In genomic region chr20:42441862-42442196, GRCh38 we compare ENCODE assay signal across 20 cellular contexts.
DNase-seq lines count a peak whose midpoint lies in the region; ATAC-seq and TF ChIP-seq lines count a peak whose summit lies in the region.
"Had no signal": no experiment of that assay in that cellular context is flagged by ENCODE, and none has a peak within 500 bp of the region (broad histone marks: within the 10 kb centered on the region; RNA-seq: fewer than 3 reads in every experiment).

No MANE protein-coding gene starts in this region.

- no peak overlapping the region for H3K4ac ChIP-seq in neuronal stem cell (ENCODE audit: low read length)

- H4K20me1 ChIP-seq in PC-9 (ENCODE audit: insufficient read depth), result no peaks in the 10 kb centered on the region

- no peak overlapping the region for H3K4me2 ChIP-seq in neuronal stem cell (ENCODE audit: insufficient read depth, low read length, poor library complexity, severe bottlenecking)
- no peak overlapping the region for H3K4me2 ChIP-seq in PC-9

- no peak overlapping the region for H4K91ac ChIP-seq in neuronal stem cell (ENCODE audit: low read depth, low read length, poor library complexity)

- H3K79me2 ChIP-seq in PC-9 (ENCODE audit: low read depth), result no peaks in the 10 kb centered on the region

- no peak for TF ChIP-seq POLR2A in breast epithelium (IDR thresholded peaks at IDR 0.05)

- no peak overlapping the region for H3K14ac ChIP-seq in neuronal stem cell (ENCODE audit: low read length)

- no peak overlapping the region for H2BK15ac ChIP-seq in neuronal stem cell (ENCODE audit: low read length)

- no peaks in the 10 kb centered on the region for H3K27me3 ChIP-seq in neuronal stem cell (ENCODE audit: control insufficient read depth in 3 of 3, insufficient read depth in 3 of 3, low read depth in 1 of 3, low read length in 3 of 3)
- peaks cover 52% of the 10 kb centered on the region for H3K27me3 ChIP-seq in PC-9 (ENCODE audit: insufficient read depth, low read depth)
- H3K27me3 ChIP-seq in breast epithelium, result no peaks in the 10 kb centered on the region

- no peaks in the 10 kb centered on the region for H3K9me3 ChIP-seq in neuronal stem cell (replicated peaks in 1 of 2; ENCODE audit: control insufficient read depth in 2 of 2, insufficient read depth in 1 of 2, low read depth in 1 of 2, low read length in 2 of 2)
- H3K9me3 ChIP-seq in PC-9 (ENCODE audit: insufficient read depth, low read depth), result no peaks in the 10 kb centered on the region
- no peaks in the 10 kb centered on the region for H3K9me3 ChIP-seq in breast epithelium
- H3K9me3 ChIP-seq: Caco-2 had no signal

- H3K9me2 ChIP-seq in PC-9 (ENCODE audit: insufficient read depth), result no peaks in the 10 kb centered on the region

- H3K4me3 ChIP-seq in neuronal stem cell (ENCODE audit: low read length in 2 of 2) (no peak overlapping the region), PC-9 (no peak overlapping the region), breast epithelium (no peak overlapping the region)

- WGBS in neuronal stem cell (ENCODE audit: extremely low coverage in 2 of 2, insufficient read length in 2 of 2, insufficient replicate concordance in 1 of 2), 2 donors, result no CpG with 5 or more reads among the region's 2 CpGs

- no peak overlapping the region for H2AK5ac ChIP-seq in neuronal stem cell (ENCODE audit: low read depth, low read length)

- no peak overlapping the region for H2BK5ac ChIP-seq in neuronal stem cell (ENCODE audit: low read length)

- peak in 1 of 2 donors; percentile 87 for ATAC-seq in left cardiac atrium

- H3K79me1 ChIP-seq in neuronal stem cell (ENCODE audit: low read depth, low read length), result no peaks in the 10 kb centered on the region

- H2BK120ac ChIP-seq in neuronal stem cell (ENCODE audit: low read depth, low read length), result no peak overlapping the region

- no peak overlapping the region for H3K23ac ChIP-seq in neuronal stem cell (ENCODE audit: low read depth, low read length, poor library complexity)

- TF ChIP-seq CTCF in PC-9 (conservative IDR thresholded peaks at IDR 0.05) (no peak), breast epithelium (IDR thresholded peaks at IDR 0.05) (no peak)

- H3K27ac ChIP-seq in neuronal stem cell (replicated peaks; ENCODE audit: low read length), result no peak overlapping the region
- no peak overlapping the region for H3K27ac ChIP-seq in PC-9
- no peak overlapping the region for H3K27ac ChIP-seq in breast epithelium

- no peaks in the 10 kb centered on the region for H3F3A ChIP-seq in PC-9 (ENCODE audit: insufficient read depth, low read depth)

- intact Hi-C loops in left cardiac atrium (cut with DNase I), result no loop called here
- intact Hi-C loops in cardiac septum (cut with DNase I), result no loop called here
- intact Hi-C loops in PC-9 (cut with micrococcal nuclease; ENCODE audit: unreplicated experiment), result no loop called here
- intact Hi-C loops in breast epithelium (cut with DNase I; ENCODE audit: low total_unique reads), result no loop called here

- H2AFZ ChIP-seq in neuronal stem cell (ENCODE audit: low read length) (no peak overlapping the region), PC-9 (no peak overlapping the region)

- DNase-seq in left cardiac atrium (peak; percentile 33), cardiac septum (ENCODE audit: low spot score) (no peak), cerebellar cortex (ENCODE audit: low spot score) (peak; percentile 0), neuronal stem cell (ENCODE audit: low spot score) (no peak), PC-9 (no peak), breast epithelium (ENCODE audit: low spot score in 2 of 2) (no peak), HCEC 1CT (no peak)
- DNase-seq in activated CD4-positive, alpha-beta T cell treated with anti-CD3 and anti-CD28 coated beads, Interleukin-2, amount 50 U/mL, for 48 hours, result no peak
- DNase-seq: 8988T; Caco-2; CD4-positive, alpha-beta T cell; GDM1; GOT3; NCI-H1105 treated with DMSO at 0.1 percent for 48 hours; NCI-H1694; NCI-H2081 treated with DMSO at 0.1 percent for 48 hours; NCI-H446 treated with DMSO at 0.1 percent for 48 hours; NCI-H748 treated with DMSO at 0.1 percent for 48 hours; NK-92 treated with Interleukin-12 subunit alpha and Interleukin-12 subunit beta, amount 100 ng/mL, for 24 hours; SHP77 treated with DMSO at 0.1 percent for 48 hours had no signal

- no TSS peak for BruUV-seq in PC-9 (replicated peaks; lab: Mats Ljungman, UMichigan)

- H3K18ac ChIP-seq in neuronal stem cell (ENCODE audit: low read length), result peak overlapping the region; percentile 30

- POLR2A ChIA-PET in PC-9 (lab: Charles Lee; ENCODE audit: unreplicated experiment), result no interaction called here

- CTCF ChIA-PET in PC-9 (lab: Charles Lee), result no interaction called here

- H3K9ac ChIP-seq in neuronal stem cell (ENCODE audit: low read depth, low read length, poor library complexity), result no peak overlapping the region

- H3K36me3 ChIP-seq in neuronal stem cell (replicated peaks in 1 of 2; ENCODE audit: control insufficient read depth in 2 of 2, insufficient read depth in 2 of 2, low read length in 2 of 2), result no peaks in the 10 kb centered on the region
- no peaks in the 10 kb centered on the region for H3K36me3 ChIP-seq in PC-9 (ENCODE audit: low read depth)
- H3K36me3 ChIP-seq in breast epithelium, result no peaks in the 10 kb centered on the region

- peaks cover 0 to 5% of the 10 kb centered on the region in 2 donors for H3K4me1 ChIP-seq in neuronal stem cell (ENCODE audit: control insufficient read depth in 2 of 2, insufficient read depth in 1 of 2, low read depth in 1 of 2, low read length in 2 of 2)
- H3K4me1 ChIP-seq in PC-9 (replicated peaks; ENCODE audit: insufficient read depth), result no peaks in the 10 kb centered on the region
- H3K4me1 ChIP-seq in breast epithelium, result no peaks in the 10 kb centered on the region
- H3K4me1 ChIP-seq: Caco-2 had no signal

- no peak overlapping the region for H4K8ac ChIP-seq in neuronal stem cell (ENCODE audit: low read depth, low read length)

- no peak overlapping the region for H2BK12ac ChIP-seq in neuronal stem cell (ENCODE audit: low read length)

Comparison
In these comparisons a context has a peak if more than half of its experiments do, and no peak if none do; other contexts are left out.
1. DNase-seq: peak in left cardiac atrium (single experiment) and cerebellar cortex (single experiment); none in cardiac septum (single experiment), neuronal stem cell (single experiment), PC-9 (0 of 2), breast epithelium (0 of 2), HCEC 1CT (single experiment) and activated CD4-positive, alpha-beta T cell treated with anti-CD3 and anti-CD28 coated beads, Interleukin-2, amount 50 U/mL, for 48 hours (0 of 2).